8 cellular contexts compared by ENCODE assay signal in the genomic region with DNA sequence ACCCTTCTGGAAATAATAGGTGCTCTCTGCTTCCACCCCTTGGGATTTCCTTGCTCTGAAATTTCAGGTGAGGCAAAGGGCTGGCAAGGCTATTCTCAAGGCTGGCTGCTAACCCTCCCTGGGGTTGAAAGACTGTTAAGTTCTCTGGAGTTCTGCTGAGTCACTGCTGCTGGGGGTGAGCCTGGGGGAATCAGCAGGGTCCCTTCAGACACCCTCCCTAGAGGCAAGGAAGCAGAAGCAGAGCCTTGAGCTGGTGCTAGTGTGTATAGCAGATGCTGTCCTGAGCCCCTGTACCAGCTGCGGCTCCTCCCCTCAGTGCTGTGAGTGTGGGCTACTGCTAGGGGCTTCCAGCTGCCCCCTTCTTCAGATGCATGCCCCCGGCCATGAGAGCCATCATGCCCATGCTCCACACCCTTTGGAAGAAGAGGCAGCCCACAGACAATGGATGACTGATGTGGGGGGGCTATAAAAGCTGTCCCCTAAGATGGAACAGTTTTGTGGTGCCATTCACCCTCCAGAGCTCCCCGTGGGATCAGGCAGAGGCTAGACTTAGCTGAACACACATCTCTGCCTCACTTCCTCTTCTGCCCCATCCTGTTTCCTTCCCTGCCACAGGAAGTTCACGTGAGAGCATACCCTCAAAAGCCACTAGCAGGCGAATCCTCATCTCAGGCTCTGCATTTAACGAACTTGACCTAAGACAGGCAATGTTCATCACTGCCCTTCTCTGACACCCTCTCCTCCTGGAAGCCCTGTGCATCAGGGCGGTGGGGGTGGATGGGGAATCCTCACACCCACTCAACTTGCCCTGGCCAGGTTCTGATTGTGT.
DNase-seq lines count a peak whose midpoint lies in the region; ATAC-seq and TF ChIP-seq lines count a peak whose summit lies in the region.

No MANE protein-coding gene starts in this region.

- H3K9me3 Mint-ChIP-seq in brain = no peaks in the 10 kb centered on the region

- no peak for DNase-seq in activated CD4-positive, CD25-positive, alpha-beta regulatory T cell (lab: John Stamatoyannopoulos, UW)
- DNase-seq in NCI-H2171 treated with DMSO at 0.1 percent for 48 hours (lab: John Stamatoyannopoulos, UW) (peak; percentile 74), sciatic nerve (ENCODE audit: low spot score) (no peak), cortex of kidney (lab: John Stamatoyannopoulos, UW) (no peak)

- intact Hi-C loops in sciatic nerve (cut with DNase I) = no loop called here

- H3K4me1 Mint-ChIP-seq in brain = peaks cover 49% of the 10 kb centered on the region

- H3K36me3 Mint-ChIP-seq in brain = peaks cover 16% of the 10 kb centered on the region

- H3K27ac Mint-ChIP-seq in brain = peak overlapping the region; percentile 20 to 75 (median 41)

- H3K27me3 Mint-ChIP-seq in brain = no peaks in the 10 kb centered on the region

- peak; percentile 18 to 19 for ATAC-seq in activated CD4-positive, CD25-positive, alpha-beta regulatory T cell treated with anti-CD3 and anti-CD28 coated beads, Interleukin-2, amount 50 U/mL, for 24 hours
- ATAC-seq in sciatic nerve (peak; percentile 41), GM21737 (IDR thresholded peaks at IDR 0.05; ENCODE audit: unreplicated experiment) (no peak), GM18873 (IDR thresholded peaks at IDR 0.05; ENCODE audit: low FRiP score, unreplicated experiment) (no peak)

- no peak overlapping the region for H3K4me3 Mint-ChIP-seq in brain

- TF ChIP-seq CTCF in brain (conservative IDR thresholded peaks at IDR 0.05) = no peak

Comparison
In these comparisons a context has a peak if more than half of its experiments do, and no peak if none do; other contexts are left out.
1. ATAC-seq: peak in activated CD4-positive, CD25-positive, alpha-beta regulatory T cell treated with anti-CD3 and anti-CD28 coated beads, Interleukin-2, amount 50 U/mL, for 24 hours (2 of 2) and sciatic nerve (single experiment); none in GM21737 (single experiment) and GM18873 (single experiment).